Comparison of ENCODE assay signal across 25 cellular contexts in genomic region chr2:212667751-212668316, GRCh38.
DNase-seq lines count a peak whose midpoint lies in the region; ATAC-seq and TF ChIP-seq lines count a peak whose summit lies in the region.
"Had no signal": no experiment of that assay in that cellular context is flagged by ENCODE, and none has a peak within 500 bp of the region (broad histone marks: within the 10 kb centered on the region; RNA-seq: fewer than 3 reads in every experiment).

No MANE protein-coding gene starts in this region.

- peaks cover 0 to 9% of the 10 kb centered on the region in 2 donors for H3K27me3 Mint-ChIP-seq in natural killer cell treated with Interleukin-12 subunit alpha and Interleukin-12 subunit beta and Interleukin-15 and Interleukin-18, amount 100 ng/mL, for 72 hours
- H3K27me3 Mint-ChIP-seq: B cell; CD8-positive, alpha-beta memory T cell had no signal

- TF ChIP-seq CTCF in GM20000 (IDR thresholded peaks at IDR 0.05; ENCODE audit: extremely low read depth, missing control alignments), result no peak

- no peak overlapping the region for H3K4me3 Mint-ChIP-seq in natural killer cell treated with Interleukin-12 subunit alpha and Interleukin-12 subunit beta and Interleukin-15 and Interleukin-18, amount 100 ng/mL, for 72 hours
- H3K4me3 Mint-ChIP-seq: activated CD4-positive, alpha-beta T cell treated with anti-CD3 and anti-CD28 coated beads, Interleukin-2, amount 10 ng/mL, durations not matched to agents 7 days and 5 days; B cell; CD8-positive, alpha-beta memory T cell; neural crest cell had no signal

- H3K4me1 Mint-ChIP-seq in natural killer cell treated with Interleukin-12 subunit alpha and Interleukin-12 subunit beta and Interleukin-15 and Interleukin-18, amount 100 ng/mL, for 72 hours (ENCODE audit: low read depth in 2 of 2), result peaks cover 0 to 5% of the 10 kb centered on the region in 2 donors
- H3K4me1 Mint-ChIP-seq: activated CD4-positive, alpha-beta T cell treated with anti-CD3 and anti-CD28 coated beads, Interleukin-2, amount 10 ng/mL, durations not matched to agents 7 days and 5 days; B cell; CD8-positive, alpha-beta memory T cell had no signal

- no peaks in the 10 kb centered on the region for H3K36me3 Mint-ChIP-seq in natural killer cell treated with Interleukin-12 subunit alpha and Interleukin-12 subunit beta and Interleukin-15 and Interleukin-18, amount 100 ng/mL, for 72 hours
- H3K36me3 Mint-ChIP-seq: CD8-positive, alpha-beta memory T cell had no signal

- DNase-seq in Ammon's horn (ENCODE audit: low spot score), result peak; percentile 29
- peak; percentile 7 for DNase-seq in fibroblast of gingiva (ENCODE audit: low read depth)
- no peak for DNase-seq in GM03348 (ENCODE audit: low spot score)
- DNase-seq in GM20000 (ENCODE audit: low spot score), result no peak
- no peak for DNase-seq in natural killer cell treated with Interleukin-12 subunit alpha and Interleukin-12 subunit beta and Interleukin-15 and Interleukin-18, amount 100 ng/mL, for 72 hours (ENCODE audit: low spot score)
- DNase-seq: activated CD4-positive, alpha-beta T cell treated with anti-CD3 and anti-CD28 coated beads, Interleukin-2, amount 10 ng/mL, durations not matched to agents 7 days and 5 days; activated naive CD4-positive, alpha-beta T cell treated with Interleukin-2 at 50 U/mL for 16 hours; activated T-cell treated with anti-CD3 and anti-CD28 coated beads, Interleukin-2, amount 50 U/mL, for 48 hours; brain microvascular endothelial cell; CD8-positive, alpha-beta memory T cell; H7; heart left ventricle; Kasumi-1; kidney glomerular epithelial cell; NCI-H1694; NCI-H526 treated with DMSO at 0.1 percent for 48 hours; pancreas; SJCRH30; stimulated activated CD4-positive, alpha-beta T cell treated with anti-CD3 and anti-CD28 coated beads, Interleukin-1b, Interleukin-23, amount 100 ng/mL, for 48 hours; T1000 had no signal

- H3K27ac Mint-ChIP-seq in natural killer cell treated with Interleukin-12 subunit alpha and Interleukin-12 subunit beta and Interleukin-15 and Interleukin-18, amount 100 ng/mL, for 72 hours, result no peak overlapping the region
- H3K27ac Mint-ChIP-seq: activated CD4-positive, alpha-beta T cell treated with anti-CD3 and anti-CD28 coated beads, Interleukin-2, amount 10 ng/mL, durations not matched to agents 7 days and 5 days; B cell had no signal

- no peaks in the 10 kb centered on the region for H3K9me3 Mint-ChIP-seq in natural killer cell treated with Interleukin-12 subunit alpha and Interleukin-12 subunit beta and Interleukin-15 and Interleukin-18, amount 100 ng/mL, for 72 hours
- H3K9me3 Mint-ChIP-seq: activated CD4-positive, alpha-beta T cell treated with anti-CD3 and anti-CD28 coated beads, Interleukin-2, amount 10 ng/mL, durations not matched to agents 7 days and 5 days had no signal

- ATAC-seq in GM19043 (IDR thresholded peaks at IDR 0.05; ENCODE audit: low read depth, unreplicated experiment) (peak; percentile 44), HG03565 (IDR thresholded peaks at IDR 0.05; ENCODE audit: unreplicated experiment) (peak; percentile 37), HG03457 (IDR thresholded peaks at IDR 0.05; ENCODE audit: unreplicated experiment) (no peak)
- ATAC-seq in natural killer cell treated with Interleukin-12 subunit alpha and Interleukin-12 subunit beta and Interleukin-15 and Interleukin-18, amount 100 ng/mL, for 72 hours, result no peak
- ATAC-seq: heart left ventricle, pancreas had no signal

Comparison
In these comparisons a context has a peak if more than half of its experiments do, and no peak if none do; other contexts are left out.
1. DNase-seq: peak in Ammon's horn (single experiment) and fibroblast of gingiva (single experiment); none in GM03348 (single experiment), GM20000 (single experiment) and natural killer cell treated with Interleukin-12 subunit alpha and Interleukin-12 subunit beta and Interleukin-15 and Interleukin-18, amount 100 ng/mL, for 72 hours (single experiment).
2. ATAC-seq: peak in GM19043 (single experiment) and HG03565 (single experiment); none in HG03457 (single experiment) and natural killer cell treated with Interleukin-12 subunit alpha and Interleukin-12 subunit beta and Interleukin-15 and Interleukin-18, amount 100 ng/mL, for 72 hours (0 of 2).